ENCODE assay signal across 15 cellular contexts in genomic region chr18:57052173-57052572, GRCh38.
DNase-seq lines count a peak whose midpoint lies in the region; ATAC-seq and TF ChIP-seq lines count a peak whose summit lies in the region.
"Had no signal": no experiment of that assay in that cellular context is flagged by ENCODE, and none has a peak within 500 bp of the region (broad histone marks: within the 10 kb centered on the region; RNA-seq: fewer than 3 reads in every experiment).

No MANE protein-coding gene starts in this region.

- no peak for TF ChIP-seq POLR2A in testis (IDR thresholded peaks at IDR 0.05)
- TF ChIP-seq POLR2A in adrenal gland (IDR thresholded peaks at IDR 0.05) = no peak

- H3K4me2 ChIP-seq in OCI-LY3 (ENCODE audit: low read length) = peak overlapping the region; percentile 54

- ATAC-seq in GM18511 (IDR thresholded peaks at IDR 0.05; ENCODE audit: unreplicated experiment) = peak; percentile 51
- ATAC-seq in HG02678 (IDR thresholded peaks at IDR 0.05; ENCODE audit: unreplicated experiment) = peak; percentile 34

- H3K9me3 ChIP-seq in OCI-LY3 (ENCODE audit: insufficient read depth, low read length) (peaks cover 21% of the 10 kb centered on the region), testis (no peaks in the 10 kb centered on the region), adrenal gland (replicated peaks in 1 of 3) (no peaks in the 10 kb centered on the region)
- H3K9me3 ChIP-seq: pancreas had no signal

- DNase-seq in Calu3 (peak; percentile 40), testis (no peak), adrenal gland (no peak), NCI-H2196 treated with DMSO at 0.1 percent for 48 hours (lab: John Stamatoyannopoulos, UW; ENCODE audit: unreplicated experiment) (no peak)
- DNase-seq in stimulated activated naive CD4-positive, alpha-beta T cell treated with Interleukin-2 at 50 U/mL for 16 hours (lab: John Stamatoyannopoulos, UW) = no peak
- DNase-seq: activated naive CD8-positive, alpha-beta T cell treated with anti-CD3 and anti-CD28 coated beads, Interleukin-2, amount 10 ng/mL, durations not matched to agents 7 days and 5 days; AML-193; EL; NCI-H2227 treated with DMSO at 0.1 percent for 48 hours; stimulated activated CD8-positive, alpha-beta memory T cell treated with anti-CD3 and anti-CD28 coated beads, Interleukin-4, amount 100 ng/mL, for 48 hours had no signal

- H3K4me3 ChIP-seq in OCI-LY3 (ENCODE audit: low read length) = peak overlapping the region; percentile 19
- H3K4me3 ChIP-seq in testis = no peak overlapping the region
- no peak overlapping the region for H3K4me3 ChIP-seq in adrenal gland
- H3K4me3 ChIP-seq: pancreas had no signal

- H3K27ac ChIP-seq in OCI-LY3 (ENCODE audit: low read length) = peak overlapping the region; percentile 88
- H3K27ac ChIP-seq in testis = no peak overlapping the region
- H3K27ac ChIP-seq in adrenal gland = no peak overlapping the region
- H3K27ac ChIP-seq: RWPE1 had no signal

- no peaks in the 10 kb centered on the region for H3K27me3 ChIP-seq in OCI-LY3 (ENCODE audit: low read depth, low read length)
- H3K27me3 ChIP-seq in testis = no peaks in the 10 kb centered on the region
- no peaks in the 10 kb centered on the region for H3K27me3 ChIP-seq in adrenal gland
- H3K27me3 ChIP-seq: pancreas had no signal

- CTCF ChIA-PET in Calu3 (lab: Charles Lee) = interaction anchor here (0.7 kb wide), 3 partner anchors 183 to 1947 kb away, joined by 4 to 7 read pairs (median 5); no protein-coding TSS in a partner anchor

- H2AFZ ChIP-seq in OCI-LY3 (ENCODE audit: low read depth, low read length) = peak overlapping the region; percentile 4; the same call in 1 of the 2 replicates

- H3K4me1 ChIP-seq in OCI-LY3 (ENCODE audit: low read length) = peaks cover 72% of the 10 kb centered on the region
- no peaks in the 10 kb centered on the region for H3K4me1 ChIP-seq in testis
- no peaks in the 10 kb centered on the region for H3K4me1 ChIP-seq in adrenal gland (replicated peaks in 1 of 2)
- H3K4me1 ChIP-seq: pancreas had no signal

- H3K36me3 ChIP-seq in OCI-LY3 (replicated peaks; ENCODE audit: low read depth, low read length) = peaks cover 32% of the 10 kb centered on the region
- H3K36me3 ChIP-seq in testis (ENCODE audit: low read depth, missing control alignments) = no peaks in the 10 kb centered on the region
- H3K36me3 ChIP-seq in adrenal gland (replicated peaks in 1 of 2) = no peaks in the 10 kb centered on the region
- H3K36me3 ChIP-seq: pancreas had no signal

- H3K4me1 Mint-ChIP-seq in Calu3 (ENCODE audit: low read depth, unreplicated experiment) = peaks cover 30% of the 10 kb centered on the region
- H3K4me1 Mint-ChIP-seq: activated naive CD8-positive, alpha-beta T cell treated with anti-CD3 and anti-CD28 coated beads, Interleukin-2, amount 10 ng/mL, durations not matched to agents 7 days and 5 days had no signal

- H3K4me3 Mint-ChIP-seq in Calu3 (ENCODE audit: low read depth, unreplicated experiment) = no peak overlapping the region
- H3K4me3 Mint-ChIP-seq: activated naive CD8-positive, alpha-beta T cell treated with anti-CD3 and anti-CD28 coated beads, Interleukin-2, amount 10 ng/mL, durations not matched to agents 7 days and 5 days had no signal

- WGBS in testis, 2 donors = 73 to 75% methylated on average over 4 of the region's 4 CpGs
- 69 to 78% (median 75%) methylated on average over 3 to 4 of the region's 4 CpGs for WGBS in adrenal gland, 4 donors

- peak overlapping the region; percentile 95 for H3K27ac Mint-ChIP-seq in Calu3 (ENCODE audit: unreplicated experiment)
- H3K27ac Mint-ChIP-seq: activated naive CD8-positive, alpha-beta T cell treated with anti-CD3 and anti-CD28 coated beads, Interleukin-2, amount 10 ng/mL, durations not matched to agents 7 days and 5 days had no signal

- peak overlapping the region; percentile 73 for H3K9ac ChIP-seq in OCI-LY3 (ENCODE audit: low read length)

- H3K79me2 ChIP-seq in OCI-LY3 (ENCODE audit: low read length) = no peaks in the 10 kb centered on the region

- no TSS peak for BruUV-seq in Calu3 (replicated peaks; lab: Mats Ljungman, UMichigan)

- intact Hi-C loops in Calu3 (cut with micrococcal nuclease; ENCODE audit: unreplicated experiment) (loop anchor here (2.0 to 5.0 kb wide), 3 partner anchors 170 to 381 kb away; no protein-coding TSS in a partner anchor), testis (cut with DNase I; ENCODE audit: low total_unique reads) (no loop called here), adrenal gland (cut with DNase I) (no loop called here)

- peaks cover 10% of the 10 kb centered on the region for H3K36me3 Mint-ChIP-seq in Calu3 (ENCODE audit: insufficient read depth, unreplicated experiment)
- H3K36me3 Mint-ChIP-seq: activated naive CD8-positive, alpha-beta T cell treated with anti-CD3 and anti-CD28 coated beads, Interleukin-2, amount 10 ng/mL, durations not matched to agents 7 days and 5 days had no signal

- H3K9me3 Mint-ChIP-seq in Calu3 (ENCODE audit: low read depth, unreplicated experiment) = peaks cover 3% of the 10 kb centered on the region

- TF ChIP-seq CTCF in Calu3 (IDR thresholded peaks at IDR 0.05; ENCODE audit: unreplicated experiment) = peak; percentile 24
- peak; percentile 99 for TF ChIP-seq CTCF in OCI-LY3 (IDR thresholded peaks at IDR 0.05; ENCODE audit: low read depth, low read length)
- TF ChIP-seq CTCF in testis (IDR thresholded peaks at IDR 0.05) = no peak
- no peak for TF ChIP-seq CTCF in adrenal gland (IDR thresholded peaks at IDR 0.05)

- H4K20me1 ChIP-seq in OCI-LY3 (ENCODE audit: insufficient read depth, low read length) = no peaks in the 10 kb centered on the region

- H3K27me3 Mint-ChIP-seq in Calu3 (ENCODE audit: unreplicated experiment) = no peaks in the 10 kb centered on the region
- H3K27me3 Mint-ChIP-seq: activated naive CD8-positive, alpha-beta T cell treated with anti-CD3 and anti-CD28 coated beads, Interleukin-2, amount 10 ng/mL, durations not matched to agents 7 days and 5 days had no signal

Comparison
In these comparisons a context has a peak if more than half of its experiments do, and no peak if none do; other contexts are left out.
1. CTCF ChIP-seq: peak in Calu3 (single experiment) and OCI-LY3 (single experiment); none in testis (0 of 3) and adrenal gland (0 of 6).